ENCODE assay signal across 10 cellular contexts in the genomic region with DNA sequence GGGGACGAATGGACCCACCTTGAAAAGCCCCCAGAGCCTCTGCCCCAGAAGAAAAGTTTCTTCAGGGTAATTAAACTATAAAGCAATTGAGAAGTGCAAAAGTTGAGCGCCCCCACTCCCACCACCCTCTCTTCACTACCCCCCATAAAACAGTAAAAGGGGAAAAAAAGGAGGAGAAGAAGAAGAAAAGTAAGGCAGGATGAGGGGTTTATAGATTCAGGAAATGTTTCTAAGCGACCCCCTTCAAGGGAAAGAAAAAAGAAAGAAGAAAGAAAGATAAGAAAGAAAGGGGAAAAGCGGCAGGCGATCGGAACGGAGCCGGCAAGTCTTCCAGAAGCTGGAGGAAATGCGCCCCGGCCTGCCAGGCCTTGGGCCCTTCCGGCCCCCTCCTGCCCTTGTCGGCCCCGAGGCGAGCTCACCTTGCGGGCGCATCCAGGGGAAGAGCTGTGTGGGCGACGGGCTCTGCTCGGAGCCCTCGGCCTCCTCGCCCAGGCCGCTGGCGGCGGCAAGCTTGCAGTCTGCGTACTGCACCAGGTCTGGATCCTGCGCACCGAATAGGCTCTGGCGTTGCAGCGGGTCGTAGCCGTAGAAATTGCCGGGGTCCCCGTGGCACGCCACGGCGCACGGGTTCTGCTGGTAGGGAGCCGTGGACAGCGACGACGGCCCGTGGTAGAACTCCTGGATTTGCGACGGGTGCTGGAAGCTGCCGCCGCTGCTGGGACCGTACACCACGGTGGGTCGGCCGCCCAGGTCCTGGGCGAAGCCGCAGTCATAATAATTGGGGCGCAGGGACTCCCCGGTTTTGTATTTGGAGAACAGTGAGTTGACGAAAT. TPM values are rescaled to one million over a fixed set of nuclear protein-coding genes. Genes with fewer than 3 reads are reported as not detected.
A peak's percentile ranks its signal among the peaks of the same experiment; 100 is the strongest.
DNase-seq lines count a peak whose midpoint lies in the region; ATAC-seq and TF ChIP-seq lines count a peak whose summit lies in the region.
"Had no signal": no experiment of that assay in that cellular context is flagged by ENCODE, and none has a peak within 500 bp of the region (broad histone marks: within the 10 kb centered on the region; RNA-seq: fewer than 3 reads in every experiment).

No MANE protein-coding gene starts in this region.

- H3F3A ChIP-seq in MM.1S (ENCODE audit: insufficient read depth, low read length): peaks cover 4% of the 10 kb centered on the region

- no peaks in the 10 kb centered on the region for H4K20me1 ChIP-seq in MM.1S (ENCODE audit: insufficient read depth, low read length)

- no peaks in the 10 kb centered on the region for H3K36me3 ChIP-seq in MM.1S (replicated peaks; ENCODE audit: insufficient read depth, low read length)
- H3K36me3 ChIP-seq: cardiac muscle cell, upper lobe of right lung had no signal

- no peak overlapping the region for H2AFZ ChIP-seq in MM.1S (ENCODE audit: low read length)

- H3K79me2 ChIP-seq in MM.1S (ENCODE audit: low read length): no peaks in the 10 kb centered on the region

- no peaks in the 10 kb centered on the region for H3K36me3 Mint-ChIP-seq in CD4-positive, alpha-beta T cell (ENCODE audit: low read depth)
- no peaks in the 10 kb centered on the region for H3K36me3 Mint-ChIP-seq in natural killer cell treated with Interleukin-12 subunit alpha and Interleukin-12 subunit beta and Interleukin-15 and Interleukin-18, amount 100 ng/mL, for 72 hours

- peak overlapping the region; percentile 99; the same call in 1 of the 2 replicates for H3K4me2 ChIP-seq in MM.1S (ENCODE audit: low read depth, low read length)

- no peak overlapping the region for H3K4me3 ChIP-seq in MM.1S (ENCODE audit: low read length)

- no peaks in the 10 kb centered on the region for H3K9me3 ChIP-seq in CD4-positive, alpha-beta T cell (ENCODE audit: control insufficient read depth, low read length)
- H3K9me3 ChIP-seq in MM.1S (replicated peaks; ENCODE audit: insufficient read depth, low read length): no peaks in the 10 kb centered on the region
- H3K9me3 ChIP-seq: upper lobe of right lung had no signal

- no peak overlapping the region for H3K27ac ChIP-seq in CD4-positive, alpha-beta T cell (ENCODE audit: low read depth, low read length)
- no peak overlapping the region for H3K27ac ChIP-seq in MM.1S (ENCODE audit: low read length)
- H3K27ac ChIP-seq: cardiac muscle cell, upper lobe of right lung had no signal

- no peak for TF ChIP-seq CTCF in CD4-positive, alpha-beta T cell (IDR thresholded peaks at IDR 0.05)
- TF ChIP-seq CTCF in MM.1S (IDR thresholded peaks at IDR 0.05; ENCODE audit: low read length): no peak

- peak overlapping the region; percentile 36 for H3K27ac Mint-ChIP-seq in CD4-positive, alpha-beta T cell
- peak overlapping the region in 1 of 2 donors; percentile 53 for H3K27ac Mint-ChIP-seq in natural killer cell treated with Interleukin-12 subunit alpha and Interleukin-12 subunit beta and Interleukin-15 and Interleukin-18, amount 100 ng/mL, for 72 hours

- peaks cover 94% of the 10 kb centered on the region for H3K27me3 Mint-ChIP-seq in CD4-positive, alpha-beta T cell
- H3K27me3 Mint-ChIP-seq in natural killer cell treated with Interleukin-12 subunit alpha and Interleukin-12 subunit beta and Interleukin-15 and Interleukin-18, amount 100 ng/mL, for 72 hours: peaks cover 46 to 57% of the 10 kb centered on the region in 2 donors

- peaks cover 71% of the 10 kb centered on the region for H3K4me1 Mint-ChIP-seq in CD4-positive, alpha-beta T cell (ENCODE audit: low read depth)
- H3K4me1 Mint-ChIP-seq in natural killer cell treated with Interleukin-12 subunit alpha and Interleukin-12 subunit beta and Interleukin-15 and Interleukin-18, amount 100 ng/mL, for 72 hours (ENCODE audit: low read depth in 2 of 2): peaks cover 50 to 57% of the 10 kb centered on the region in 2 donors

- H3K9me3 Mint-ChIP-seq in CD4-positive, alpha-beta T cell: no peaks in the 10 kb centered on the region
- H3K9me3 Mint-ChIP-seq in natural killer cell treated with Interleukin-12 subunit alpha and Interleukin-12 subunit beta and Interleukin-15 and Interleukin-18, amount 100 ng/mL, for 72 hours: no peaks in the 10 kb centered on the region

- H3K9ac ChIP-seq in MM.1S (ENCODE audit: low read length): no peak overlapping the region

- H3K4me3 Mint-ChIP-seq in CD4-positive, alpha-beta T cell: peak overlapping the region; percentile 82
- H3K4me3 Mint-ChIP-seq in natural killer cell treated with Interleukin-12 subunit alpha and Interleukin-12 subunit beta and Interleukin-15 and Interleukin-18, amount 100 ng/mL, for 72 hours: peak overlapping the region; percentile 85

- POLR2A ChIA-PET in CD4-positive, alpha-beta T cell (lab: Charles Lee): interaction anchor here (0.8 to 2.3 kb wide), 5 partner anchors 11 to 567 kb away, joined by 3 to 10 read pairs (median 3); a partner anchor contains a TSS
- POLR2A ChIA-PET in HEK293T (lab: Yijun Ruan, JAX): interaction anchor here (0.6 to 2.4 kb wide), 6 partner anchors 9 to 278 kb away, joined by 3 to 10 read pairs (median 5); a partner anchor contains a TSS

- no peaks in the 10 kb centered on the region for H3K9me2 ChIP-seq in MM.1S (replicated peaks; ENCODE audit: insufficient read depth, low read length)

- intact Hi-C loops in CD4-positive, alpha-beta T cell (cut with DNase I, micrococcal nuclease): loop anchor here in 1 of 2 experiments (5.0 to 10.0 kb wide), 2 partner anchors 277 to 769 kb away; a partner anchor contains a TSS

- CTCF ChIA-PET in CD4-positive, alpha-beta T cell (lab: Charles Lee): interaction anchor here (1.2 to 2.7 kb wide), 4 partner anchors 10 to 21 kb away, joined by 3 to 19 read pairs (median 4); a partner anchor contains a TSS
- CTCF ChIA-PET in HEK293T (lab: Yijun Ruan, JAX): interaction anchor here (0.8 to 2.1 kb wide), 2 partner anchors 21 to 27 kb away, joined by 3 to 8 read pairs; no protein-coding TSS in a partner anchor

- peak in 1 of 10 experiments; percentile 29 for DNase-seq in CD4-positive, alpha-beta T cell
- DNase-seq in MM.1S: no peak
- peak; percentile 49 for DNase-seq in astrocyte of the hippocampus (ENCODE audit: low read depth, low spot score)
- no peak for DNase-seq in natural killer cell treated with Interleukin-12 subunit alpha and Interleukin-12 subunit beta and Interleukin-15 and Interleukin-18, amount 100 ng/mL, for 72 hours (ENCODE audit: low spot score)
- DNase-seq in NCI-H2081 treated with DMSO at 0.1 percent for 48 hours (lab: John Stamatoyannopoulos, UW): no peak
- DNase-seq in HEK293T (ENCODE audit: extremely low spot score): no peak
- DNase-seq: upper lobe of right lung had no signal

- ATAC-seq in CD4-positive, alpha-beta T cell (ENCODE audit: poor library complexity): peak; percentile 27
- ATAC-seq in natural killer cell treated with Interleukin-12 subunit alpha and Interleukin-12 subunit beta and Interleukin-15 and Interleukin-18, amount 100 ng/mL, for 72 hours: no peak
- ATAC-seq in HG02678 (IDR thresholded peaks at IDR 0.05; ENCODE audit: unreplicated experiment) (no peak), GM19395 (IDR thresholded peaks at IDR 0.05; ENCODE audit: unreplicated experiment) (no peak)

- H3K4me1 ChIP-seq in MM.1S (ENCODE audit: low read length): peaks cover 8% of the 10 kb centered on the region; the same call in 1 of the 2 replicates

- peaks cover 95% of the 10 kb centered on the region for H3K27me3 ChIP-seq in CD4-positive, alpha-beta T cell (ENCODE audit: control insufficient read depth, insufficient read depth, low read length)
- peaks cover 53% of the 10 kb centered on the region for H3K27me3 ChIP-seq in MM.1S (replicated peaks; ENCODE audit: insufficient read depth, low read length)

TF ChIP-seq in HEK293T, 16 proteins besides CTCF, POLR2A, EP300 and RAD21:
- TF ChIP-seq NFRKB (IDR thresholded peaks at IDR 0.05): no peak
- no peak for TF ChIP-seq LEF1 (IDR thresholded peaks at IDR 0.05; ENCODE audit: borderline replicate concordance)
- TF ChIP-seq TARDBP (IDR thresholded peaks at IDR 0.05): no peak
- no peak for TF ChIP-seq FOXM1 (IDR thresholded peaks at IDR 0.05; ENCODE audit: borderline replicate concordance)
- TF ChIP-seq, protein P1, sequence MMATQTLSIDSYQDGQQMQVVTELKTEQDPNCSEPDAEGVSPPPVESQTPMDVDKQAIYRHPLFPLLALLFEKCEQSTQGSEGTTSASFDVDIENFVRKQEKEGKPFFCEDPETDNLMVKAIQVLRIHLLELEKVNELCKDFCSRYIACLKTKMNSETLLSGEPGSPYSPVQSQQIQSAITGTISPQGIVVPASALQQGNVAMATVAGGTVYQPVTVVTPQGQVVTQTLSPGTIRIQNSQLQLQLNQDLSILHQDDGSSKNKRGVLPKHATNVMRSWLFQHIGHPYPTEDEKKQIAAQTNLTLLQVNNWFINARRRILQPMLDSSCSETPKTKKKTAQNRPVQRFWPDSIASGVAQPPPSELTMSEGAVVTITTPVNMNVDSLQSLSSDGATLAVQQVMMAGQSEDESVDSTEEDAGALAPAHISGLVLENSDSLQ (IDR thresholded peaks at IDR 0.05): no peak
- no peak for TF ChIP-seq FOXK2 (IDR thresholded peaks at IDR 0.05)
- TF ChIP-seq ZNF384 (IDR thresholded peaks at IDR 0.05): no peak
- no peak for TF ChIP-seq SP1 (IDR thresholded peaks at IDR 0.05)
- no peak for TF ChIP-seq SUZ12 (IDR thresholded peaks at IDR 0.05)

RNA-seq across cellular contexts. Expression of a gene that starts 1.0 kb away (rescaled TPM):
- total RNA-seq in CD4-positive, alpha-beta T cell: not detected
- total RNA-seq in natural killer cell treated with Interleukin-12 subunit alpha and Interleukin-12 subunit beta and Interleukin-15 and Interleukin-18, amount 100 ng/mL, for 72 hours: not detected
- total RNA-seq: cardiac muscle cell had no signal

RNA-seq across cellular contexts. Expression of a gene that starts 3.3 kb away (rescaled TPM):
- total RNA-seq in CD4-positive, alpha-beta T cell: not detected
- total RNA-seq in natural killer cell treated with Interleukin-12 subunit alpha and Interleukin-12 subunit beta and Interleukin-15 and Interleukin-18, amount 100 ng/mL, for 72 hours: 1 to 10 TPM; 1.1 to 2.7 TPM
- total RNA-seq: cardiac muscle cell had no signal

RNA-seq across cellular contexts. Expression of a gene that starts 9.3 kb away (rescaled TPM):
- total RNA-seq in CD4-positive, alpha-beta T cell: not detected
- total RNA-seq in natural killer cell treated with Interleukin-12 subunit alpha and Interleukin-12 subunit beta and Interleukin-15 and Interleukin-18, amount 100 ng/mL, for 72 hours: 1 to 10 TPM; 1.9 to 2.2 TPM

RNA-seq across cellular contexts. Expression of a gene that starts 12.1 kb away (rescaled TPM):
- total RNA-seq in CD4-positive, alpha-beta T cell: not detected
- total RNA-seq in natural killer cell treated with Interleukin-12 subunit alpha and Interleukin-12 subunit beta and Interleukin-15 and Interleukin-18, amount 100 ng/mL, for 72 hours: 1 to 10 TPM in 1 of 2 donors, under 1 TPM in 1; 0.78 to 2.7 TPM
- total RNA-seq: cardiac muscle cell, upper lobe of right lung had no signal

RNA-seq across cellular contexts. Expression of a gene that starts 20.5 kb away (rescaled TPM):
- not detected for total RNA-seq in CD4-positive, alpha-beta T cell
- under 1 TPM in 1 of 2 donors, not detected in 1; 0.70 TPM for total RNA-seq in natural killer cell treated with Interleukin-12 subunit alpha and Interleukin-12 subunit beta and Interleukin-15 and Interleukin-18, amount 100 ng/mL, for 72 hours
